9 cellular contexts compared by ENCODE assay signal in genomic region chr5:179313849-179314521, GRCh38. TPM values are rescaled to one million over a fixed set of nuclear protein-coding genes. Genes with fewer than 3 reads are reported as not detected.
DNase-seq lines count a peak whose midpoint lies in the region; ATAC-seq and TF ChIP-seq lines count a peak whose summit lies in the region.
"Had no signal": no experiment of that assay in that cellular context is flagged by ENCODE, and none has a peak within 500 bp of the region (broad histone marks: within the 10 kb centered on the region; RNA-seq: fewer than 3 reads in every experiment).

No MANE protein-coding gene starts in this region.

- no peak overlapping the region for H3K4me2 ChIP-seq in PC-9

- TF ChIP-seq CTCF in left ventricle myocardium inferior (IDR thresholded peaks at IDR 0.05; ENCODE audit: borderline replicate concordance): no peak
- TF ChIP-seq CTCF in gastrocnemius medialis (IDR thresholded peaks at IDR 0.05 in 4 of 5, conservative IDR thresholded peaks at IDR 0.05 in 1 of 5): no peak
- no peak for TF ChIP-seq CTCF in PC-9 (conservative IDR thresholded peaks at IDR 0.05)

- DNase-seq in Daoy (ENCODE audit: low read depth) (peak; percentile 49), amygdala (lab: John Stamatoyannopoulos, UW) (peak in 39 of 56 donors; percentile 4 to 80 (median 42)), left ventricle myocardium inferior (peak; percentile 85), gastrocnemius medialis (peak; percentile 47 to 75), PC-9 (no peak)

- no TSS peak for BruUV-seq in PC-9 (replicated peaks; lab: Mats Ljungman, UMichigan)

- no peaks in the 10 kb centered on the region for H3F3A ChIP-seq in PC-9 (ENCODE audit: insufficient read depth, low read depth)

- peak; percentile 78 to 88 for ATAC-seq in gastrocnemius medialis
- no peak for ATAC-seq in HG02759 (IDR thresholded peaks at IDR 0.05; ENCODE audit: unreplicated experiment)
- ATAC-seq in HG02623 (IDR thresholded peaks at IDR 0.05; ENCODE audit: unreplicated experiment): no peak
- no peak for ATAC-seq in GM18867 (IDR thresholded peaks at IDR 0.05; ENCODE audit: unreplicated experiment)

- POLR2A ChIA-PET in PC-9 (lab: Charles Lee; ENCODE audit: unreplicated experiment): no interaction called here

- intact Hi-C loops in left ventricle myocardium inferior (cut with micrococcal nuclease): no loop called here
- intact Hi-C loops in gastrocnemius medialis (cut with DNase I; ENCODE audit: low total_unique reads): no loop called here
- intact Hi-C loops in PC-9 (cut with micrococcal nuclease; ENCODE audit: unreplicated experiment): no loop called here

- H3K9me3 ChIP-seq in left ventricle myocardium inferior (replicated peaks) (peaks cover 13% of the 10 kb centered on the region), gastrocnemius medialis (no peaks in the 10 kb centered on the region), PC-9 (ENCODE audit: insufficient read depth, low read depth) (no peaks in the 10 kb centered on the region)

- H3K27me3 ChIP-seq in left ventricle myocardium inferior (ENCODE audit: low read depth) (peaks cover 22% of the 10 kb centered on the region), gastrocnemius medialis (no peaks in the 10 kb centered on the region), PC-9 (ENCODE audit: insufficient read depth, low read depth) (peaks cover 93% of the 10 kb centered on the region)

- H3K27ac ChIP-seq in left ventricle myocardium inferior (replicated peaks): peak overlapping the region; percentile 64
- H3K27ac ChIP-seq in gastrocnemius medialis: peak overlapping the region in 1 of 4 donors; percentile 7
- no peak overlapping the region for H3K27ac ChIP-seq in PC-9

- CTCF ChIA-PET in PC-9 (lab: Charles Lee): no interaction called here

- no peaks in the 10 kb centered on the region for H3K9me2 ChIP-seq in PC-9 (ENCODE audit: insufficient read depth)

- H4K20me1 ChIP-seq in PC-9 (ENCODE audit: insufficient read depth): no peaks in the 10 kb centered on the region

- no peaks in the 10 kb centered on the region for H3K79me2 ChIP-seq in PC-9 (ENCODE audit: low read depth)

- H3K36me3 ChIP-seq in left ventricle myocardium inferior: no peaks in the 10 kb centered on the region
- no peaks in the 10 kb centered on the region for H3K36me3 ChIP-seq in gastrocnemius medialis
- no peaks in the 10 kb centered on the region for H3K36me3 ChIP-seq in PC-9 (ENCODE audit: low read depth)

- no peak overlapping the region for H3K4me3 ChIP-seq in left ventricle myocardium inferior
- no peak overlapping the region for H3K4me3 ChIP-seq in gastrocnemius medialis
- H3K4me3 ChIP-seq in PC-9: no peak overlapping the region

- H3K4me1 ChIP-seq in left ventricle myocardium inferior (peaks cover 20% of the 10 kb centered on the region), gastrocnemius medialis (peaks cover 3 to 10% of the 10 kb centered on the region in 2 donors), PC-9 (replicated peaks; ENCODE audit: insufficient read depth) (no peaks in the 10 kb centered on the region)

- in situ Hi-C loops in gastrocnemius medialis (cut with MboI; ENCODE audit: low sequenced_read_pairs in 4 of 4): no loop called here

- H2AFZ ChIP-seq in PC-9: no peak overlapping the region

- TF ChIP-seq POLR2A in gastrocnemius medialis (IDR thresholded peaks at IDR 0.05): no peak

RNA-seq across cellular contexts. Expression of gene ADAMTS2, which starts 31.3 kb away (rescaled TPM):
- 0.27 and 0.46 TPM in 2 replicates for total RNA-seq in Daoy (2014; rRNA removed; shearing (Covaris generic))
- total RNA-seq in left ventricle myocardium inferior: 4.6 TPM
- total RNA-seq in gastrocnemius medialis: 1 to 10 TPM in 3 of 4 donors, under 1 TPM in 1; 0.78 to 3.8 (median 2.0) TPM
- total RNA-seq in PC-9 (2021): not detected in 2 replicates
- total RNA-seq: activated T-helper 1 cell treated with anti-CD3 and anti-CD28 coated beads, Interleukin-12 subunit alpha, Interleukin-12 subunit beta, Interleukin-2, Interleukin-4 antibody, amounts not matched to agents 30 ng/mL and 10 ng/mL and 1 ng/mL, durations not matched to agents 14 hours and 24 hours and 36 hours had no signal

Comparison
In these comparisons a context has a peak if more than half of its experiments do, and no peak if none do; other contexts are left out.
1. DNase-seq: peak in Daoy (single experiment), amygdala (39 of 56), left ventricle myocardium inferior (single experiment) and gastrocnemius medialis (2 of 2); none in PC-9 (0 of 2).
2. ATAC-seq: peak in gastrocnemius medialis (2 of 2); none in HG02759 (single experiment), HG02623 (single experiment) and GM18867 (single experiment).